1 cellular context compared by ENCODE assay signal in genomic region chr18:12946549-12947354, GRCh38.
TF ChIP-seq lines count a peak whose summit lies in the region.

No MANE protein-coding gene starts in this region.

TF ChIP-seq in K562, 482 proteins besides CTCF, POLR2A, EP300 and RAD21 (continued from another document and continues in another):
- no peak for TF ChIP-seq PBX2 (CRISPR knock-in tag; IDR thresholded peaks at IDR 0.05; ENCODE audit: low read depth)
- 0 out of 2 replicates have a peak, but pooled peaks have one; percentile 39 for TF ChIP-seq PBX2 (tag; conservative IDR thresholded peaks at IDR 0.05; ENCODE audit: low read depth)
- TF ChIP-seq TSC22D4 (tag; IDR thresholded peaks at IDR 0.05): no peak
- TF ChIP-seq THAP7 (CRISPR knock-in tag; IDR thresholded peaks at IDR 0.05): no peak
- no peak for TF ChIP-seq ZNF398 (CRISPR knock-in tag; IDR thresholded peaks at IDR 0.05)
- no peak for TF ChIP-seq CCNT2 (IDR thresholded peaks at IDR 0.05; ENCODE audit: borderline replicate concordance, extremely low read depth, insufficient read length, low read depth, low read length)
- TF ChIP-seq PHF21A (IDR thresholded peaks at IDR 0.05; ENCODE audit: borderline replicate concordance, low read depth): no peak; the same call in 1 of the 2 replicates
- no peak for TF ChIP-seq CREB5 (CRISPR knock-in tag; IDR thresholded peaks at IDR 0.05)
- no peak for TF ChIP-seq EZH2 (IDR thresholded peaks at IDR 0.05; ENCODE audit: borderline replicate concordance, low read depth, low read length)
- no peak for TF ChIP-seq KDM2B (CRISPR knock-in tag; IDR thresholded peaks at IDR 0.05)
- no peak for TF ChIP-seq ZNF174 (CRISPR knock-in tag; IDR thresholded peaks at IDR 0.05)
- TF ChIP-seq FOXM1 (IDR thresholded peaks at IDR 0.05; ENCODE audit: low read depth): peak; percentile 41
- no peak for TF ChIP-seq FOXM1 (CRISPR knock-in tag; IDR thresholded peaks at IDR 0.05; ENCODE audit: low read depth)
- TF ChIP-seq HNRNPH1 (optimal IDR thresholded peaks at IDR 0.05; ENCODE audit: low read depth, low read length): no peak
- no peak for TF ChIP-seq CEBPZ (IDR thresholded peaks at IDR 0.05; ENCODE audit: borderline replicate concordance, low read depth, low read length)
- TF ChIP-seq ZNF507 (tag; conservative IDR thresholded peaks at IDR 0.05): no peak
- TF ChIP-seq RBM39 (optimal IDR thresholded peaks at IDR 0.05; ENCODE audit: low read depth, low read length): no peak
- no peak for TF ChIP-seq SAFB (IDR thresholded peaks at IDR 0.05; ENCODE audit: borderline replicate concordance, low read depth, low read length)
- TF ChIP-seq MTA2 (IDR thresholded peaks at IDR 0.05; ENCODE audit: low read depth): peak; percentile 24; the same call in 1 of the 2 replicates
- no peak for TF ChIP-seq ELK3 (CRISPR knock-in tag; IDR thresholded peaks at IDR 0.05)
- TF ChIP-seq POLR2H (tag; IDR thresholded peaks at IDR 0.05; ENCODE audit: low read depth): no peak
- TF ChIP-seq XRCC4 (IDR thresholded peaks at IDR 0.05; ENCODE audit: extremely low read depth, insufficient read depth, insufficient read length): no peak
- TF ChIP-seq CHD4 (IDR thresholded peaks at IDR 0.05; ENCODE audit: insufficient read depth, insufficient replicate concordance, low read depth, low read length, poor library complexity, severe bottlenecking): no peak
- no peak for TF ChIP-seq MCM2 (IDR thresholded peaks at IDR 0.05; ENCODE audit: low read depth)
- no peak for TF ChIP-seq MTA1 (IDR thresholded peaks at IDR 0.05; ENCODE audit: borderline replicate concordance)
- TF ChIP-seq DNMT1 (IDR thresholded peaks at IDR 0.05): no peak
- TF ChIP-seq ZSCAN32 (CRISPR knock-in tag; IDR thresholded peaks at IDR 0.05): no peak
- TF ChIP-seq ETV6 (IDR thresholded peaks at IDR 0.05; ENCODE audit: borderline replicate concordance in 1 of 2, low read depth in 2 of 2, low read length in 1 of 2): 0 out of 4 replicates have a peak, but pooled peaks of 1 of the 2 experiments have one; percentile 29
- no peak for TF ChIP-seq ETV6 (CRISPR knock-in tag; IDR thresholded peaks at IDR 0.05; ENCODE audit: borderline replicate concordance)
- TF ChIP-seq CREM (IDR thresholded peaks at IDR 0.05; ENCODE audit: low read depth): 0 out of 2 replicates have a peak, but pooled peaks have one; percentile 5
- no peak for TF ChIP-seq SREBF2 (CRISPR knock-in tag; IDR thresholded peaks at IDR 0.05)
- no peak for TF ChIP-seq BRD4 (IDR thresholded peaks at IDR 0.05)
- no peak for TF ChIP-seq NR4A1 (CRISPR knock-in tag; IDR thresholded peaks at IDR 0.05)
- TF ChIP-seq NR4A1 (tag; IDR thresholded peaks at IDR 0.05): no peak
- no peak for TF ChIP-seq KDM1A (IDR thresholded peaks at IDR 0.05)
- TF ChIP-seq ZNF830 (CRISPR knock-in tag; IDR thresholded peaks at IDR 0.05): no peak
- no peak for TF ChIP-seq ZNF133 (CRISPR knock-in tag; IDR thresholded peaks at IDR 0.05)
- no peak for TF ChIP-seq DDX20 (tag; IDR thresholded peaks at IDR 0.05; ENCODE audit: low read depth)
- peak; percentile 42; the same call in 1 of the 2 replicates for TF ChIP-seq TEAD2 (tag; IDR thresholded peaks at IDR 0.05)
- TF ChIP-seq MCM5 (IDR thresholded peaks at IDR 0.05; ENCODE audit: low read depth): no peak
- TF ChIP-seq ELF2 (CRISPR knock-in tag; IDR thresholded peaks at IDR 0.05): no peak
- TF ChIP-seq ZNF318 (IDR thresholded peaks at IDR 0.05; ENCODE audit: borderline replicate concordance in 1 of 2, low read depth in 1 of 2): 0 out of 4 replicates have a peak, but pooled peaks of 1 of the 2 experiments have one; percentile 25
- TF ChIP-seq TCF7 (IDR thresholded peaks at IDR 0.05; ENCODE audit: borderline replicate concordance): no peak
- no peak for TF ChIP-seq SUPT5H (IDR thresholded peaks at IDR 0.05)
- TF ChIP-seq PTRF (tag; IDR thresholded peaks at IDR 0.05): no peak
- peak; percentile 17 for TF ChIP-seq BRD9 (IDR thresholded peaks at IDR 0.05; ENCODE audit: low read depth, partially characterized antibody)
- no peak for TF ChIP-seq ZNF134 (CRISPR knock-in tag; conservative IDR thresholded peaks at IDR 0.05)
